1 cellular context compared by ENCODE assay signal in the genomic region with DNA sequence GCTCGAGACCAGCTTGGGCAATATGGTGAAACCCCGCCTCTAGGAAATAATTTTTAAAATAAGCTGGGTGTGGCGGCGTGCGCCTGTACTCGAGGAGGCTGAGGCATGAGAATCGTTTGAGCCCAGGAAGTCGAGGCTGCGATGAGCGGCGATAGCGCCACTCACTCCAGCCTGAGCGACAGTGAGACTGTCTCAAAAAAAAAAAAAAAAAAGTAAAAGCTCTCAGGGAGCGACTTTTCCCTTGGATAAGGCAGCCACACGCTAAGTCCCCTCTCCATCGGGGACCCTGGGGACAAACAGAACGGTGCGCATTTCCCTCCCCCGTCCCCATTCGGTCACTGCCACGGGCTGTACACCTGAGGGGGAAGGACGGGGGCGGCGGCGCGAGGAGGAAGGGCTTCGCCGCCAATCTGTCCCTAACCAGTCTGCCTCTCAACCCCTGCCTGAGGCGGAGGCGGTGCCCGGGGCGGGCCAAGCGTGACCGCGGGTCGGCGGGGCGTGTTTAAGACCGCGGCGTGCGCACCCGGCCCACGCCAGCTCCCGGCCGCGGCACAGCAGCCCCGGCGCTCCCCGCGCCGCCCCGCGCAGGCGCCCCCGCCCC.
A peak's percentile ranks its signal among the peaks of the same experiment; 100 is the strongest.
TF ChIP-seq lines count a peak whose summit lies in the region.

A gene (plus strand): TSS at position 531 of the 601 bp plus-strand sequence. CDS start 107 bp downstream, outside the sequence.

TF ChIP-seq in K562, 482 proteins besides CTCF, POLR2A, EP300 and RAD21 (continued from another document and continues in another):
- TF ChIP-seq, protein P1, sequence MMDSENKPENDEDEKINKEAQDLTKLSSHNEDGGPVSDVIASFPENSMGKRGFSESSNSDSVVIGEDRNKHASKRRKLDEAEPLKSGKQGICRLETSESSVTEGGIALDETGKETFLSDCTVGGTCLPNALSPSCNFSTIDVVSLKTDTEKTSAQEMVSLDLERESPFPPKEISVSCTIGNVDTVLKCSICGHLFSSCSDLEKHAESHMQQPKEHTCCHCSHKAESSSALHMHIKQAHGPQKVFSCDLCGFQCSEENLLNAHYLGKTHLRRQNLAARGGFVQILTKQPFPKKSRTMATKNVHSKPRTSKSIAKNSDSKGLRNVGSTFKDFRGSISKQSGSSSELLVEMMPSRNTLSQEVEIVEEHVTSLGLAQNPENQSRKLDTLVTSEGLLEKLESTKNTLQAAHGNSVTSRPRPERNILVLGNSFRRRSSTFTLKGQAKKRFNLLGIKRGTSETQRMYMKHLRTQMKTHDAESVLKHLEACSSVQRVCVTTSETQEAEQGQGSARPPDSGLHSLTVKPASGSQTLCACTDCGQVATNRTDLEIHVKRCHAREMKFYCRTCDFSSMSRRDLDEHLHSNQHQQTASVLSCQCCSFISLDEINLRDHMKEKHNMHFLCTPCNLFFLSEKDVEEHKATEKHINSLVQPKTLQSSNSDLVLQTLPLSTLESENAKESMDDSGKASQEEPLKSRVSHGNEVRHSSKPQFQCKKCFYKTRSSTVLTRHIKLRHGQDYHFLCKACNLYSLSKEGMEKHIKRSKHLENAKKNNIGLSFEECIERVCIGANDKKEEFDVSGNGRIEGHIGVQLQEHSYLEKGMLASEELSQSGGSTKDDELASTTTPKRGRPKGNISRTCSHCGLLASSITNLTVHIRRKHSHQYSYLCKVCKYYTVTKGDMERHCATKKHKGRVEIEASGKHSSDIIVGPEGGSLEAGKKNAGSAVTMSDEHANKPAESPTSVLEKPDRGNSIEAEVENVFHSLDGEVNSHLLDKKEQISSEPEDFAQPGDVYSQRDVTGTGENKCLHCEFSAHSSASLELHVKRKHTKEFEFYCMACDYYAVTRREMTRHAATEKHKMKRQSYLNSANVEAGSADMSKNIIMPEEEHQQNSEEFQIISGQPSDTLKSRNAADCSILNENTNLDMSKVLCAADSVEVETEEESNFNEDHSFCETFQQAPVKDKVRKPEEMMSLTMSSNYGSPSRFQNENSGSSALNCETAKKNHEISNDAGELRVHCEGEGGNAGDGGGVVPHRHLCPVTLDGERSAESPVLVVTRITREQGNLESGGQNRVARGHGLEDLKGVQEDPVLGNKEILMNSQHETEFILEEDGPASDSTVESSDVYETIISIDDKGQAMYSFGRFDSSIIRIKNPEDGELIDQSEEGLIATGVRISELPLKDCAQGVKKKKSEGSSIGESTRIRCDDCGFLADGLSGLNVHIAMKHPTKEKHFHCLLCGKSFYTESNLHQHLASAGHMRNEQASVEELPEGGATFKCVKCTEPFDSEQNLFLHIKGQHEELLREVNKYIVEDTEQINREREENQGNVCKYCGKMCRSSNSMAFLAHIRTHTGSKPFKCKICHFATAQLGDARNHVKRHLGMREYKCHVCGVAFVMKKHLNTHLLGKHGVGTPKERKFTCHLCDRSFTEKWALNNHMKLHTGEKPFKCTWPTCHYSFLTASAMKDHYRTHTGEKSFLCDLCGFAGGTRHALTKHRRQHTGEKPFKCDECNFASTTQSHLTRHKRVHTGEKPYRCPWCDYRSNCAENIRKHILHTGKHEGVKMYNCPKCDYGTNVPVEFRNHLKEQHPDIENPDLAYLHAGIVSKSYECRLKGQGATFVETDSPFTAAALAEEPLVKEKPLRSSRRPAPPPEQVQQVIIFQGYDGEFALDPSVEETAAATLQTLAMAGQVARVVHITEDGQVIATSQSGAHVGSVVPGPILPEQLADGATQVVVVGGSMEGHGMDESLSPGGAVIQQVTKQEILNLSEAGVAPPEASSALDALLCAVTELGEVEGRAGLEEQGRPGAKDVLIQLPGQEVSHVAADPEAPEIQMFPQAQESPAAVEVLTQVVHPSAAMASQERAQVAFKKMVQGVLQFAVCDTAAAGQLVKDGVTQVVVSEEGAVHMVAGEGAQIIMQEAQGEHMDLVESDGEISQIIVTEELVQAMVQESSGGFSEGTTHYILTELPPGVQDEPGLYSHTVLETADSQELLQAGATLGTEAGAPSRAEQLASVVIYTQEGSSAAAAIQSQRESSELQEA (IDR thresholded peaks at IDR 0.05; ENCODE audit: low read depth) = no peak
- TF ChIP-seq BHLHE40 (IDR thresholded peaks at IDR 0.05; ENCODE audit: low read length) (peak; percentile 78), SRF (CRISPR knock-in tag; IDR thresholded peaks at IDR 0.05) (peak in 1 of 2 experiments; percentile 37; a peak in 1 of 4 replicates), SMAD4 (CRISPR knock-in tag; conservative IDR thresholded peaks at IDR 0.05) (peak; percentile 93), ZNF347 (CRISPR knock-in tag; IDR thresholded peaks at IDR 0.05; ENCODE audit: low read depth) (no peak), TCF7L2 (IDR thresholded peaks at IDR 0.05; ENCODE audit: low read depth, low read length) (no peak), ZNF212 (CRISPR knock-in tag; IDR thresholded peaks at IDR 0.05) (no peak), ZBTB8A (IDR thresholded peaks at IDR 0.05; ENCODE audit: partially characterized antibody) (no peak), RFX5 (IDR thresholded peaks at IDR 0.05; ENCODE audit: low read depth, low read length) (no peak), SIN3B (IDR thresholded peaks at IDR 0.05; ENCODE audit: low read depth) (no peak), ZNF408 (CRISPR knock-in tag; IDR thresholded peaks at IDR 0.05; ENCODE audit: low read depth) (no peak), CBFA2T2 (conservative IDR thresholded peaks at IDR 0.05) (peak; percentile 26; the same call in 1 of the 2 replicates), TARDBP (IDR thresholded peaks at IDR 0.05) (no peak; the same call in 1 of the 2 replicates), FOXK1 (CRISPR knock-in tag; IDR thresholded peaks at IDR 0.05; ENCODE audit: borderline replicate concordance) (no peak), NCOA4 (IDR thresholded peaks at IDR 0.05; ENCODE audit: partially characterized antibody) (no peak), XRCC5 (IDR thresholded peaks at IDR 0.05; ENCODE audit: low read depth, low read length) (no peak), ZNF146 (CRISPR knock-in tag; IDR thresholded peaks at IDR 0.05; ENCODE audit: unreplicated experiment) (no peak), CREM (IDR thresholded peaks at IDR 0.05; ENCODE audit: low read depth) (peak; percentile 27; the same call in 1 of the 2 replicates), ZNF507 (tag; conservative IDR thresholded peaks at IDR 0.05) (no peak), GATAD2B (IDR thresholded peaks at IDR 0.05; ENCODE audit: borderline replicate concordance) (peak; percentile 94; the same call in 1 of the 2 replicates), CBX5 (IDR thresholded peaks at IDR 0.05; ENCODE audit: borderline replicate concordance, low read depth) (0 out of 2 replicates have a peak, but pooled peaks have one; percentile 11), RUNX1 (IDR thresholded peaks at IDR 0.05; ENCODE audit: low read depth) (no peak), FOXJ3 (CRISPR knock-in tag; IDR thresholded peaks at IDR 0.05) (no peak), ZC3H8 (IDR thresholded peaks at IDR 0.05) (no peak), MCM7 (IDR thresholded peaks at IDR 0.05) (no peak), ZNF253 (CRISPR knock-in tag; conservative IDR thresholded peaks at IDR 0.05) (no peak)
- TF ChIP-seq, protein P2, sequence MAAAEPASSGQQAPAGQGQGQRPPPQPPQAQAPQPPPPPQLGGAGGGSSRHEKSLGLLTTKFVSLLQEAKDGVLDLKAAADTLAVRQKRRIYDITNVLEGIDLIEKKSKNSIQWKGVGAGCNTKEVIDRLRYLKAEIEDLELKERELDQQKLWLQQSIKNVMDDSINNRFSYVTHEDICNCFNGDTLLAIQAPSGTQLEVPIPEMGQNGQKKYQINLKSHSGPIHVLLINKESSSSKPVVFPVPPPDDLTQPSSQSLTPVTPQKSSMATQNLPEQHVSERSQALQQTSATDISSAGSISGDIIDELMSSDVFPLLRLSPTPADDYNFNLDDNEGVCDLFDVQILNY (CRISPR knock-in tag; IDR thresholded peaks at IDR 0.05) = no peak
- TF ChIP-seq, protein P3, sequence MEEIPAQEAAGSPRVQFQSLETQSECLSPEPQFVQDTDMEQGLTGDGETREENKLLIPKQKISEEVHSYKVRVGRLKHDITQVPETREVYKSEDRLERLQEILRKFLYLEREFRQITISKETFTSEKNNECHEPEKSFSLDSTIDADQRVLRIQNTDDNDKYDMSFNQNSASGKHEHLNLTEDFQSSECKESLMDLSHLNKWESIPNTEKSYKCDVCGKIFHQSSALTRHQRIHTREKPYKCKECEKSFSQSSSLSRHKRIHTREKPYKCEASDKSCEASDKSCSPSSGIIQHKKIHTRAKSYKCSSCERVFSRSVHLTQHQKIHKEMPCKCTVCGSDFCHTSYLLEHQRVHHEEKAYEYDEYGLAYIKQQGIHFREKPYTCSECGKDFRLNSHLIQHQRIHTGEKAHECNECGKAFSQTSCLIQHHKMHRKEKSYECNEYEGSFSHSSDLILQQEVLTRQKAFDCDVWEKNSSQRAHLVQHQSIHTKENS (CRISPR knock-in tag; IDR thresholded peaks at IDR 0.05) = no peak
- TF ChIP-seq, protein P4, sequence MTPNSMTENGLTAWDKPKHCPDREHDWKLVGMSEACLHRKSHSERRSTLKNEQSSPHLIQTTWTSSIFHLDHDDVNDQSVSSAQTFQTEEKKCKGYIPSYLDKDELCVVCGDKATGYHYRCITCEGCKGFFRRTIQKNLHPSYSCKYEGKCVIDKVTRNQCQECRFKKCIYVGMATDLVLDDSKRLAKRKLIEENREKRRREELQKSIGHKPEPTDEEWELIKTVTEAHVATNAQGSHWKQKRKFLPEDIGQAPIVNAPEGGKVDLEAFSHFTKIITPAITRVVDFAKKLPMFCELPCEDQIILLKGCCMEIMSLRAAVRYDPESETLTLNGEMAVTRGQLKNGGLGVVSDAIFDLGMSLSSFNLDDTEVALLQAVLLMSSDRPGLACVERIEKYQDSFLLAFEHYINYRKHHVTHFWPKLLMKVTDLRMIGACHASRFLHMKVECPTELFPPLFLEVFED (CRISPR knock-in tag; conservative IDR thresholded peaks at IDR 0.05) = no peak
- TF ChIP-seq, protein P5, sequence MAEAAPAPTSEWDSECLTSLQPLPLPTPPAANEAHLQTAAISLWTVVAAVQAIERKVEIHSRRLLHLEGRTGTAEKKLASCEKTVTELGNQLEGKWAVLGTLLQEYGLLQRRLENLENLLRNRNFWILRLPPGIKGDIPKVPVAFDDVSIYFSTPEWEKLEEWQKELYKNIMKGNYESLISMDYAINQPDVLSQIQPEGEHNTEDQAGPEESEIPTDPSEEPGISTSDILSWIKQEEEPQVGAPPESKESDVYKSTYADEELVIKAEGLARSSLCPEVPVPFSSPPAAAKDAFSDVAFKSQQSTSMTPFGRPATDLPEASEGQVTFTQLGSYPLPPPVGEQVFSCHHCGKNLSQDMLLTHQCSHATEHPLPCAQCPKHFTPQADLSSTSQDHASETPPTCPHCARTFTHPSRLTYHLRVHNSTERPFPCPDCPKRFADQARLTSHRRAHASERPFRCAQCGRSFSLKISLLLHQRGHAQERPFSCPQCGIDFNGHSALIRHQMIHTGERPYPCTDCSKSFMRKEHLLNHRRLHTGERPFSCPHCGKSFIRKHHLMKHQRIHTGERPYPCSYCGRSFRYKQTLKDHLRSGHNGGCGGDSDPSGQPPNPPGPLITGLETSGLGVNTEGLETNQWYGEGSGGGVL (CRISPR knock-in tag; IDR thresholded peaks at IDR 0.05) = no peak
- TF ChIP-seq, protein P6, sequence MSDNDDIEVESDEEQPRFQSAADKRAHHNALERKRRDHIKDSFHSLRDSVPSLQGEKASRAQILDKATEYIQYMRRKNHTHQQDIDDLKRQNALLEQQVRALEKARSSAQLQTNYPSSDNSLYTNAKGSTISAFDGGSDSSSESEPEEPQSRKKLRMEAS (CRISPR knock-in tag; IDR thresholded peaks at IDR 0.05) = peak; percentile 54
- TF ChIP-seq, protein P7, sequence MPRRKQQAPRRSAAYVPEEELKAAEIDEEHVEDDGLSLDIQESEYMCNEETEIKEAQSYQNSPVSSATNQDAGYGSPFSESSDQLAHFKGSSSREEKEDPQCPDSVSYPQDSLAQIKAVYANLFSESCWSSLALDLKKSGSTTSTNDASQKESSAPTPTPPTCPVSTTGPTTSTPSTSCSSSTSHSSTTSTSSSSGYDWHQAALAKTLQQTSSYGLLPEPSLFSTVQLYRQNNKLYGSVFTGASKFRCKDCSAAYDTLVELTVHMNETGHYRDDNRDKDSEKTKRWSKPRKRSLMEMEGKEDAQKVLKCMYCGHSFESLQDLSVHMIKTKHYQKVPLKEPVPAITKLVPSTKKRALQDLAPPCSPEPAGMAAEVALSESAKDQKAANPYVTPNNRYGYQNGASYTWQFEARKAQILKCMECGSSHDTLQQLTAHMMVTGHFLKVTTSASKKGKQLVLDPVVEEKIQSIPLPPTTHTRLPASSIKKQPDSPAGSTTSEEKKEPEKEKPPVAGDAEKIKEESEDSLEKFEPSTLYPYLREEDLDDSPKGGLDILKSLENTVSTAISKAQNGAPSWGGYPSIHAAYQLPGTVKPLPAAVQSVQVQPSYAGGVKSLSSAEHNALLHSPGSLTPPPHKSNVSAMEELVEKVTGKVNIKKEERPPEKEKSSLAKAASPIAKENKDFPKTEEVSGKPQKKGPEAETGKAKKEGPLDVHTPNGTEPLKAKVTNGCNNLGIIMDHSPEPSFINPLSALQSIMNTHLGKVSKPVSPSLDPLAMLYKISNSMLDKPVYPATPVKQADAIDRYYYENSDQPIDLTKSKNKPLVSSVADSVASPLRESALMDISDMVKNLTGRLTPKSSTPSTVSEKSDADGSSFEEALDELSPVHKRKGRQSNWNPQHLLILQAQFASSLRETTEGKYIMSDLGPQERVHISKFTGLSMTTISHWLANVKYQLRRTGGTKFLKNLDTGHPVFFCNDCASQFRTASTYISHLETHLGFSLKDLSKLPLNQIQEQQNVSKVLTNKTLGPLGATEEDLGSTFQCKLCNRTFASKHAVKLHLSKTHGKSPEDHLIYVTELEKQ (CRISPR knock-in tag; IDR thresholded peaks at IDR 0.05) = no peak
- TF ChIP-seq, protein P8, sequence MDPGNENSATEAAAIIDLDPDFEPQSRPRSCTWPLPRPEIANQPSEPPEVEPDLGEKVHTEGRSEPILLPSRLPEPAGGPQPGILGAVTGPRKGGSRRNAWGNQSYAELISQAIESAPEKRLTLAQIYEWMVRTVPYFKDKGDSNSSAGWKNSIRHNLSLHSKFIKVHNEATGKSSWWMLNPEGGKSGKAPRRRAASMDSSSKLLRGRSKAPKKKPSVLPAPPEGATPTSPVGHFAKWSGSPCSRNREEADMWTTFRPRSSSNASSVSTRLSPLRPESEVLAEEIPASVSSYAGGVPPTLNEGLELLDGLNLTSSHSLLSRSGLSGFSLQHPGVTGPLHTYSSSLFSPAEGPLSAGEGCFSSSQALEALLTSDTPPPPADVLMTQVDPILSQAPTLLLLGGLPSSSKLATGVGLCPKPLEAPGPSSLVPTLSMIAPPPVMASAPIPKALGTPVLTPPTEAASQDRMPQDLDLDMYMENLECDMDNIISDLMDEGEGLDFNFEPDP (CRISPR knock-in tag; IDR thresholded peaks at IDR 0.05) = no peak
